ENCODE assay signal across 20 cellular contexts in genomic region chr1:30008998-30009657, GRCh38.
A peak's percentile ranks its signal among the peaks of the same experiment; 100 is the strongest.
DNase-seq lines count a peak whose midpoint lies in the region; ATAC-seq and TF ChIP-seq lines count a peak whose summit lies in the region.
"Had no signal": no experiment of that assay in that cellular context is flagged by ENCODE, and none has a peak within 500 bp of the region (broad histone marks: within the 10 kb centered on the region; RNA-seq: fewer than 3 reads in every experiment).

No MANE protein-coding gene starts in this region.

- no peak overlapping the region for H2AFZ ChIP-seq in H9 (ENCODE audit: low read length)
- H2AFZ ChIP-seq in neural progenitor cell (replicated peaks), result no peak overlapping the region

- H2BK120ac ChIP-seq in H9 (ENCODE audit: low read depth, low read length, poor library complexity, severe bottlenecking), result no peak overlapping the region

- H3K4me3 ChIP-seq in fibroblast of mammary gland (ENCODE audit: control insufficient read depth, low read depth, low read length) (no peak overlapping the region), neural progenitor cell (no peak overlapping the region)
- H3K4me3 ChIP-seq: BLaER1, HAP-1, sigmoid colon, tibial artery had no signal

- H2BK15ac ChIP-seq in H9 (ENCODE audit: low read depth, low read length), result no peak overlapping the region

- H3K9ac ChIP-seq in H9 (ENCODE audit: extremely low read depth, insufficient read length, low read length) (no peak overlapping the region), neural progenitor cell (no peak overlapping the region)
- H3K9ac ChIP-seq: BLaER1 had no signal

- H3K4me1 Mint-ChIP-seq in H9, result peaks cover 22 to 25% of the 10 kb centered on the region in 2 experiments
- peaks cover 6% of the 10 kb centered on the region for H3K4me1 Mint-ChIP-seq in neural progenitor cell

- H3K4me1 ChIP-seq in H9 (ENCODE audit: insufficient read depth, low read length) (no peaks in the 10 kb centered on the region; the same call in 1 of the 2 replicates), neural progenitor cell (peaks cover 3% of the 10 kb centered on the region)
- H3K4me1 ChIP-seq: foreskin keratinocyte, HAP-1, sigmoid colon, tibial artery had no signal

- H3K9me3 ChIP-seq in H9 (ENCODE audit: control insufficient read depth, low read depth, low read length) (no peaks in the 10 kb centered on the region), neural progenitor cell (ENCODE audit: low read depth) (no peaks in the 10 kb centered on the region)
- H3K9me3 ChIP-seq: HAP-1, sigmoid colon, tibial artery had no signal

- H2BK5ac ChIP-seq in H9 (ENCODE audit: insufficient read length, low read length), result no peak overlapping the region

- H3K14ac ChIP-seq in H9 (ENCODE audit: insufficient read depth, low read length), result no peak overlapping the region

- H3K4me2 ChIP-seq in H9 (ENCODE audit: insufficient read depth, insufficient read length, low read length) (no peak overlapping the region), neural progenitor cell (no peak overlapping the region)
- H3K4me2 ChIP-seq: BLaER1 had no signal

- H4K8ac ChIP-seq in H9 (replicated peaks; ENCODE audit: insufficient read length, low read depth, low read length), result no peak overlapping the region

- H3K23ac ChIP-seq in H9 (ENCODE audit: insufficient read length, low read depth, low read length), result no peak overlapping the region

- H3K27me3 Mint-ChIP-seq in H9 (ENCODE audit: low read depth) (peaks cover 2% of the 10 kb centered on the region), neural progenitor cell (ENCODE audit: insufficient read depth, low read depth) (peaks cover 3% of the 10 kb centered on the region)

- H3K23me2 ChIP-seq in H9 (ENCODE audit: insufficient read length, low read depth, low read length, poor library complexity, severe bottlenecking), result no peaks in the 10 kb centered on the region

- H3K79me2 ChIP-seq in H9 (ENCODE audit: insufficient read depth, low read length), result no peaks in the 10 kb centered on the region
- H3K79me2 ChIP-seq in neural progenitor cell (ENCODE audit: low read depth), result no peaks in the 10 kb centered on the region

- H4K91ac ChIP-seq in H9 (ENCODE audit: insufficient read length, low read depth, low read length), result no peak overlapping the region

- TF ChIP-seq CTCF in H9 (conservative IDR thresholded peaks at IDR 0.05) (no peak), fibroblast of mammary gland (conservative IDR thresholded peaks at IDR 0.05; ENCODE audit: control insufficient read depth, insufficient read depth, low read depth, low read length) (no peak), neural progenitor cell (IDR thresholded peaks at IDR 0.05) (no peak)

- H3K4me3 Mint-ChIP-seq in H9 (no peak overlapping the region; a peak in 1 of 5 replicates), neural progenitor cell (no peak overlapping the region)
- H3K4me3 Mint-ChIP-seq: activated naive CD8-positive, alpha-beta T cell treated with anti-CD3 and anti-CD28 coated beads, Interleukin-2, amount 10 ng/mL, durations not matched to agents 7 days and 5 days; activated T-cell treated with anti-CD3 and anti-CD28 coated beads, Interleukin-2, amount 50 U/mL, for 72 hours had no signal

- H3K27ac ChIP-seq in H9 (ENCODE audit: insufficient read length, low read depth, low read length), result no peak overlapping the region
- no peak overlapping the region for H3K27ac ChIP-seq in neural progenitor cell
- H3K27ac ChIP-seq: BLaER1, foreskin keratinocyte, sigmoid colon, tibial artery had no signal

- no peak overlapping the region for H3K18ac ChIP-seq in H9 (ENCODE audit: insufficient read length, low read depth, low read length)

- H3T11ph ChIP-seq in H9 (ENCODE audit: low read length), result no peak overlapping the region

- H2BK12ac ChIP-seq in H9 (ENCODE audit: insufficient read length, low read depth, low read length), result no peak overlapping the region

- no peaks in the 10 kb centered on the region for H3K36me3 ChIP-seq in neural progenitor cell
- H3K36me3 ChIP-seq: BLaER1, HAP-1, sigmoid colon, tibial artery had no signal

- H3K79me1 ChIP-seq in H9 (ENCODE audit: insufficient read depth, low read depth, low read length, poor library complexity, severe bottlenecking), result no peaks in the 10 kb centered on the region

- peak; percentile 47 for DNase-seq in H9
- peak; percentile 39 for DNase-seq in RPMI8226
- DNase-seq in fibroblast of mammary gland (ENCODE audit: low read depth), result peak; percentile 3
- no peak for DNase-seq in neural progenitor cell (ENCODE audit: low spot score)
- DNase-seq in NCI-H748 treated with DMSO at 0.1 percent for 48 hours (lab: John Stamatoyannopoulos, UW), result no peak
- DNase-seq in OCI-M1 (lab: John Stamatoyannopoulos, UW), result no peak
- DNase-seq: activated CD4-positive, alpha-beta T cell treated with anti-CD3 and anti-CD28 coated beads, Interleukin-2, amount 50 U/mL, for 48 hours; activated naive CD8-positive, alpha-beta T cell treated with anti-CD3 and anti-CD28 coated beads, Interleukin-2, amount 10 ng/mL, durations not matched to agents 7 days and 5 days; activated T-cell treated with anti-CD3 and anti-CD28 coated beads, Interleukin-2, amount 50 U/mL, for 72 hours; central memory CD4-positive, alpha-beta T cell; DND-41; NCI-H774; sigmoid colon; stimulated activated CD4-positive, alpha-beta T cell treated with anti-CD3 and anti-CD28 coated beads, Interleukin-2, amount 100 ng/mL, for 48 hours had no signal

- H3K4ac ChIP-seq in H9 (ENCODE audit: low read depth, low read length), result no peak overlapping the region

- no peak overlapping the region for H2AK5ac ChIP-seq in H9 (ENCODE audit: insufficient read length, low read length)

- H3K56ac ChIP-seq in H9 (ENCODE audit: insufficient read length, low read depth, low read length), result no peak overlapping the region

- H4K20me1 ChIP-seq in H9 (ENCODE audit: control insufficient read depth, insufficient read depth, insufficient read length), result no peaks in the 10 kb centered on the region
- H4K20me1 ChIP-seq in neural progenitor cell (ENCODE audit: low read depth), result no peaks in the 10 kb centered on the region
- H4K20me1 ChIP-seq: BLaER1 had no signal

- peaks cover 0 to 10% (median 0%) of the 10 kb centered on the region in 3 experiments; a peak in 4 of 7 replicates for H3K36me3 Mint-ChIP-seq in H9 (ENCODE audit: insufficient read depth in 1 of 3, low read depth in 3 of 3)
- H3K36me3 Mint-ChIP-seq in neural progenitor cell, result no peaks in the 10 kb centered on the region
- H3K36me3 Mint-ChIP-seq: activated naive CD8-positive, alpha-beta T cell treated with anti-CD3 and anti-CD28 coated beads, Interleukin-2, amount 10 ng/mL, durations not matched to agents 7 days and 5 days had no signal

- H3K9me3 Mint-ChIP-seq in H9 (peaks cover 10 to 11% of the 10 kb centered on the region in 2 experiments), neural progenitor cell (peaks cover 3% of the 10 kb centered on the region)
- H3K9me3 Mint-ChIP-seq: activated naive CD8-positive, alpha-beta T cell treated with anti-CD3 and anti-CD28 coated beads, Interleukin-2, amount 10 ng/mL, durations not matched to agents 7 days and 5 days; activated T-cell treated with anti-CD3 and anti-CD28 coated beads, Interleukin-2, amount 50 U/mL, for 72 hours had no signal

- no peaks in the 10 kb centered on the region for H3K27me3 ChIP-seq in H9 (ENCODE audit: insufficient read depth, low read length)
- no peaks in the 10 kb centered on the region for H3K27me3 ChIP-seq in neural progenitor cell
- H3K27me3 ChIP-seq: BLaER1, foreskin keratinocyte had no signal

- H3F3A ChIP-seq in neural progenitor cell (ENCODE audit: low read depth), result no peaks in the 10 kb centered on the region

- no CpG with 5 or more reads among the region's 12 CpGs for WGBS in H9 (ENCODE audit: extremely low coverage, insufficient read length, low lambda C conversion rate)

- ATAC-seq in GM19397 (IDR thresholded peaks at IDR 0.05; ENCODE audit: unreplicated experiment), result no peak
- ATAC-seq: activated T-cell treated with anti-CD3 and anti-CD28 coated beads, Interleukin-2, amount 50 U/mL, for 72 hours; foreskin keratinocyte; Right ventricle myocardium inferior had no signal

- no peak overlapping the region for H4K5ac ChIP-seq in H9 (ENCODE audit: insufficient read length, low read depth, low read length)

- no peak overlapping the region for H2BK20ac ChIP-seq in H9 (ENCODE audit: low read depth, low read length, poor library complexity, severe bottlenecking)

- H3K27ac Mint-ChIP-seq in H9, result peak overlapping the region in 1 of 3 experiments; percentile 68; a peak in 1 of 7 replicates
- peak overlapping the region; percentile 42 for H3K27ac Mint-ChIP-seq in neural progenitor cell
- H3K27ac Mint-ChIP-seq: activated naive CD8-positive, alpha-beta T cell treated with anti-CD3 and anti-CD28 coated beads, Interleukin-2, amount 10 ng/mL, durations not matched to agents 7 days and 5 days; activated T-cell treated with anti-CD3 and anti-CD28 coated beads, Interleukin-2, amount 50 U/mL, for 72 hours had no signal

Comparison
In these comparisons a context has a peak if more than half of its experiments do, and no peak if none do; other contexts are left out.
1. DNase-seq: peak in H9 (single experiment), RPMI8226 (single experiment) and fibroblast of mammary gland (single experiment); none in neural progenitor cell (single experiment), NCI-H748 treated with DMSO at 0.1 percent for 48 hours (single experiment) and OCI-M1 (single experiment).